In genomic region chr17:49976828-49977202, GRCh38 we compare ENCODE assay signal across 18 cellular contexts. TPM values are rescaled to one million over a fixed set of nuclear protein-coding genes. Genes with fewer than 3 reads are reported as not detected.
DNase-seq lines count a peak whose midpoint lies in the region; ATAC-seq, FAIRE-seq and TF ChIP-seq lines count a peak whose summit lies in the region.
"Had no signal": no experiment of that assay in that cellular context is flagged by ENCODE, and none has a peak within 500 bp of the region (broad histone marks: within the 10 kb centered on the region; RNA-seq: fewer than 3 reads in every experiment).

No MANE protein-coding gene starts in this region.

- H3K79me2 ChIP-seq in osteoblast (ENCODE audit: insufficient read depth, low read length), result no peaks in the 10 kb centered on the region

- no peaks in the 10 kb centered on the region for H3K9me3 ChIP-seq in osteoblast (ENCODE audit: low read depth, low read length)
- H3K9me3 ChIP-seq: BLaER1 treated with 17β-estradiol and CSF1 and Interleukin-3, amounts not matched to agents 10 nM and 100 nM had no signal

- no peak for ATAC-seq in GM21717 (IDR thresholded peaks at IDR 0.05; ENCODE audit: unreplicated experiment)
- ATAC-seq: CD8-positive, alpha-beta T cell; GM23338; HCT116 had no signal

- FAIRE-seq in G401.6 (lab: Jason Lieb, UNC), result peak; percentile 88
- FAIRE-seq: GM12891, GM19239, H54 had no signal

- DNase-seq in NCI-H69 (lab: John Stamatoyannopoulos, UW) (peak; percentile 76), cerebellar cortex (ENCODE audit: low spot score) (peak; percentile 77), osteoblast (ENCODE audit: insufficient read length, low spot score, missing footprints) (peak; percentile 30), NOMO-1 treated with DMSO at 0.1 percent for 48 hours (lab: John Stamatoyannopoulos, UW; ENCODE audit: unreplicated experiment) (no peak), DMS53 treated with DMSO at 0.1 percent for 48 hours (lab: John Stamatoyannopoulos, UW; ENCODE audit: unreplicated experiment) (no peak)
- DNase-seq: Calu3; CD8-positive, alpha-beta T cell; KG1 had no signal

- no peak overlapping the region for H3K4me2 ChIP-seq in osteoblast (ENCODE audit: insufficient read depth, low read length)

- no peak for TF ChIP-seq CTCF in osteoblast (IDR thresholded peaks at IDR 0.05; ENCODE audit: extremely low read depth, low read depth, low read length)

- H3K36me3 ChIP-seq in osteoblast (ENCODE audit: insufficient read depth, low read length), result no peaks in the 10 kb centered on the region
- H3K36me3 ChIP-seq: BLaER1 treated with 17β-estradiol and CSF1 and Interleukin-3, amounts not matched to agents 10 nM and 100 nM had no signal

- no peak overlapping the region for H3K27ac ChIP-seq in osteoblast (ENCODE audit: low read depth, low read length)
- H3K27ac ChIP-seq: BLaER1 treated with 17β-estradiol and CSF1 and Interleukin-3, amounts not matched to agents 10 nM and 100 nM had no signal

- H3K4me1 ChIP-seq in osteoblast (ENCODE audit: insufficient read depth, low read length), result peaks cover 34% of the 10 kb centered on the region

- H2AFZ ChIP-seq in osteoblast (ENCODE audit: low read length), result no peak overlapping the region
- H2AFZ ChIP-seq: GM23338 had no signal

- no peak overlapping the region for H3K4me3 ChIP-seq in osteoblast (ENCODE audit: insufficient read depth, low read length)
- H3K4me3 ChIP-seq: BLaER1 treated with 17β-estradiol and CSF1 and Interleukin-3, amounts not matched to agents 10 nM and 100 nM; GM23338 had no signal

- peaks cover 33% of the 10 kb centered on the region for H3K27me3 ChIP-seq in osteoblast (ENCODE audit: insufficient read depth, low read length)

- no peaks in the 10 kb centered on the region for H4K20me1 ChIP-seq in osteoblast (ENCODE audit: insufficient read depth, low read length)

RNA-seq across cellular contexts. Expression of gene DLX4, which starts 7.8 kb away (rescaled TPM):
- under 0.01 TPM in 1 of 2 replicates, not detected in the other for total RNA-seq in osteoblast

RNA-seq across cellular contexts. Expression of gene DLX3, which starts 18.2 kb away (rescaled TPM):
- total RNA-seq in osteoblast, result 0.59 and 1.1 TPM in 2 replicates
- total RNA-seq: A172; B cell; Calu3; CD8-positive, alpha-beta T cell had no signal

Comparison
In these comparisons a context has a peak if more than half of its experiments do, and no peak if none do; other contexts are left out.
1. DNase-seq: peak in NCI-H69 (single experiment), cerebellar cortex (single experiment) and osteoblast (single experiment); none in NOMO-1 treated with DMSO at 0.1 percent for 48 hours (single experiment) and DMS53 treated with DMSO at 0.1 percent for 48 hours (single experiment).